Comparison of ENCODE assay signal across 8 cellular contexts in the genomic region with DNA sequence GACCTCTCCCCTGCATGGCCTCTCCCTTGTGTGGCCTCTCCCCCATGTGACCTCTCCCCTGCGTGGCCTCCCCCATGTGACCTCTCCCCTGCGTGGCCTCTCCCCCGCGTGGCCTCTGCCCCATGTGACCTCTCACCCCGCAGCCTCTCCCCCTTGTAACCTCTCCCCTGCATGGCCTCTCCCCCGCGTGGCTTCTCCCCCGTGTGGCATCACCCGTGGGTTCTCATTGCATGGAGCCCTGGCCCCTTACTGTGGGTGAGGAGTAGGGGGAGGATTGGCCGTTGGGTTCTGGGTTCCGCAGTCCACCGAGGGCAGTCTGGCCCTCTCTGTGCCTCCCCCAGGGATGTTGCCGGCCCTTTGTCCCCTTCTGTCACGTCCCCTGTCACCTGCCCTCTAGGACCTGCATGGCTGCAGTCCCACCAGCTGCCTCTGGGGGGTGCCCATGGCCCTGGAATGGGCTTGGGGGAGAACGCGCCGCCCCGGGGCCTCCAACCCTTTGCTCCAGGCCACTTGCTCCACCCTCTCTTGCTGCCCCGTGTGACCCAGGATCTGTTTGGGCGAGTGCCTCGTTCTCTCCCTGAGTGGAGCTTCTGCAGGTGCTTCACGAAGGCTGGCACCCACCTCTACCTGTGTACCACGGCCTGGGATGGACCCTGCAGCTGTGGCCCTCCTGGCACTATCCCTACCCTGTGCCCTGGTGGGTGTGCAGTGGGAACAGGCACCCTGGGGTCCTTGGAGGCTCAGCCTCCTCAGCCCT. TPM values are rescaled to one million over a fixed set of nuclear protein-coding genes. Genes with fewer than 3 reads are reported as not detected.
DNase-seq lines count a peak whose midpoint lies in the region; ATAC-seq lines count a peak whose summit lies in the region.

No MANE protein-coding gene starts in this region.

- H3K36me3 ChIP-seq in duodenal mucosa (ENCODE audit: control insufficient read depth in 1 of 2, insufficient read depth in 2 of 2, low read length in 2 of 2): peaks cover 0 to 4% of the 10 kb centered on the region in 2 donors

- no peaks in the 10 kb centered on the region for H3K9me3 ChIP-seq in duodenal mucosa (ENCODE audit: control insufficient read depth in 1 of 2, low read length in 2 of 2)

- H3K9ac ChIP-seq in duodenal mucosa (ENCODE audit: low read depth in 1 of 2, low read length in 2 of 2): peak overlapping the region in 1 of 2 donors; percentile 32

- peak overlapping the region; percentile 44 to 55 for H3K4me3 ChIP-seq in duodenal mucosa (ENCODE audit: low read depth in 1 of 2, low read length in 2 of 2)

- H3K27me3 ChIP-seq in duodenal mucosa (ENCODE audit: control insufficient read depth in 1 of 2, insufficient read depth in 2 of 2, low read length in 2 of 2): no peaks in the 10 kb centered on the region

- H3K27ac ChIP-seq in duodenal mucosa (ENCODE audit: low read depth, low read length): no peak overlapping the region

- H3K36me3 Mint-ChIP-seq in activated CD4-positive, alpha-beta memory T cell treated with anti-CD3 and anti-CD28 coated beads, Interleukin-2, amount 10 ng/mL, durations not matched to agents 7 days and 5 days (ENCODE audit: low read depth): no peaks in the 10 kb centered on the region
- peaks cover 3% of the 10 kb centered on the region for H3K36me3 Mint-ChIP-seq in memory B cell

- POLR2A ChIA-PET in activated CD4-positive, alpha-beta memory T cell treated with anti-CD3 and anti-CD28 coated beads, Interleukin-2, amount 10 ng/mL, durations not matched to agents 7 days and 5 days (lab: Charles Lee): interaction anchor here (0.8 kb wide), 1 partner anchor 21 kb away, joined by 3 read pairs; no protein-coding TSS in a partner anchor

- H3K4me1 Mint-ChIP-seq in activated CD4-positive, alpha-beta memory T cell treated with anti-CD3 and anti-CD28 coated beads, Interleukin-2, amount 10 ng/mL, durations not matched to agents 7 days and 5 days: peaks cover 14% of the 10 kb centered on the region
- H3K4me1 Mint-ChIP-seq in memory B cell: peaks cover 32% of the 10 kb centered on the region

- no peaks in the 10 kb centered on the region for H3K27me3 Mint-ChIP-seq in activated CD4-positive, alpha-beta memory T cell treated with anti-CD3 and anti-CD28 coated beads, Interleukin-2, amount 10 ng/mL, durations not matched to agents 7 days and 5 days
- peaks cover 21% of the 10 kb centered on the region for H3K27me3 Mint-ChIP-seq in memory B cell

- H3K4me1 ChIP-seq in duodenal mucosa (ENCODE audit: control insufficient read depth in 1 of 2, insufficient read depth in 2 of 2, low read length in 2 of 2): peaks cover 19 to 25% of the 10 kb centered on the region in 2 donors

- DNase-seq in 8988T: peak; percentile 96
- peak; percentile 89 for DNase-seq in NCI-H82 (lab: John Stamatoyannopoulos, UW)
- peak; percentile 92 for DNase-seq in activated CD4-positive, alpha-beta memory T cell treated with anti-CD3 and anti-CD28 coated beads, Interleukin-2, amount 10 ng/mL, durations not matched to agents 7 days and 5 days
- peak; percentile 91 to 98 for DNase-seq in memory B cell (ENCODE audit: low spot score in 2 of 2)
- DNase-seq in stimulated activated CD8-positive, alpha-beta memory T cell treated with anti-CD3 and anti-CD28 coated beads, Interleukin-15, amount 100 ng/mL, for 1 hour (ENCODE audit: low read depth): peak; percentile 89

- ATAC-seq in GM18498 (IDR thresholded peaks at IDR 0.05; ENCODE audit: unreplicated experiment) (peak; percentile 62), HG03432 (IDR thresholded peaks at IDR 0.05; ENCODE audit: unreplicated experiment) (peak; percentile 77), memory B cell (ENCODE audit: low read depth) (peak; percentile 86)

- H3K9me3 Mint-ChIP-seq in activated CD4-positive, alpha-beta memory T cell treated with anti-CD3 and anti-CD28 coated beads, Interleukin-2, amount 10 ng/mL, durations not matched to agents 7 days and 5 days: no peaks in the 10 kb centered on the region
- H3K9me3 Mint-ChIP-seq in memory B cell: no peaks in the 10 kb centered on the region

- H3K27ac Mint-ChIP-seq in activated CD4-positive, alpha-beta memory T cell treated with anti-CD3 and anti-CD28 coated beads, Interleukin-2, amount 10 ng/mL, durations not matched to agents 7 days and 5 days: no peak overlapping the region
- peak overlapping the region; percentile 70 for H3K27ac Mint-ChIP-seq in memory B cell

- CTCF ChIA-PET in activated CD4-positive, alpha-beta memory T cell treated with anti-CD3 and anti-CD28 coated beads, Interleukin-2, amount 10 ng/mL, durations not matched to agents 7 days and 5 days (lab: Charles Lee): interaction anchor here (0.6 to 1.8 kb wide), 10 partner anchors 15 to 170 kb away, joined by 3 to 8 read pairs (median 4); no protein-coding TSS in a partner anchor

- no peak overlapping the region for H3K4me3 Mint-ChIP-seq in activated CD4-positive, alpha-beta memory T cell treated with anti-CD3 and anti-CD28 coated beads, Interleukin-2, amount 10 ng/mL, durations not matched to agents 7 days and 5 days
- H3K4me3 Mint-ChIP-seq in memory B cell: peak overlapping the region; percentile 39

RNA-seq across cellular contexts. Expression of a gene that starts 21.3 kb away (rescaled TPM):
- 10 to 100 TPM; 22.4 to 22.6 TPM for total RNA-seq in activated CD4-positive, alpha-beta memory T cell treated with anti-CD3 and anti-CD28 coated beads, Interleukin-2, amount 10 ng/mL, durations not matched to agents 7 days and 5 days

RNA-seq across cellular contexts. Expression of a gene that starts 34.6 kb away (rescaled TPM):
- total RNA-seq in activated CD4-positive, alpha-beta memory T cell treated with anti-CD3 and anti-CD28 coated beads, Interleukin-2, amount 10 ng/mL, durations not matched to agents 7 days and 5 days: 10 to 100 TPM; 54.3 to 55.6 TPM

RNA-seq across cellular contexts. Expression of a gene that starts 54.3 kb away (rescaled TPM):
- total RNA-seq in activated CD4-positive, alpha-beta memory T cell treated with anti-CD3 and anti-CD28 coated beads, Interleukin-2, amount 10 ng/mL, durations not matched to agents 7 days and 5 days: 100 to 1,000 TPM; 101 to 102 TPM
